12 cellular contexts compared by ENCODE assay signal in the genomic region with DNA sequence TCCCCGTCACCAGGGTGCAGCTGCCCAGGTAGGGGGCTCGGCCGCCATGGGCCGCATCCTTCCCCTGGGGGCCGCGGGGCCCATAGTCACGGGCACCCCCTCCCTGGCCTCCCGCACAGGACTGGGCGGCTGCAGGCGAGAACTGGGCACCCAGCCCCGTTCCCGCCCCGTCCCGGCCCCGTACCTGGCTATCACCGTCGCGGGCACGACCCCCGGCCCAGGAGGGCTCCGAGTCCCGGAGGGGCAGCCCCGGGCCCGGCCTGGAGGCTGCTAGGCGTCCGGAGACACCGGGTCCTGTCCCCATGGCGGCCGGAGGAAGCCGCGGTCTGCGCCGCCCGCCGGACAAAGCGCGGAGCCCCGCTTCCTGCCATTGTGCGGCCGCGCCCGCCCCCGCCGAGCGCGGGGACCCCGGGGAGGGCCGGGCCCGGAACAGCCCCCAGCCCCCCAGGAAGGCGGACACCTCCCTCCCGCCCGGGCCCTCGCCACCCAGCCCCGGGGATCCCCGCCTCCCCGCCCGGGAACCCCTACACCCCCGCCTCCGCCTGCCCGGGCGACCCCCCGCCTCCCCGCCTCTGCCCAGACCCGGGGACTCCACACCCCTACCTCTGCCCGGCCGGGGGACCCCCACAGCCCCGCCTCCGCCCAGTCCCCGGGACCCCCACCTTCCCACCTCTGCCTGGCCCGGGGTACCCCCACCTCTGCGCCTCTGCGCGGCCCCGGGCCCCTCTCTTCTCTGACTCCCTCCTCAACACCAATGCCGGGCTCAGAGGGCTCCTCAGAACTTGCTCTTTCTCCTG. TPM values are rescaled to one million over a fixed set of nuclear protein-coding genes. Genes with fewer than 3 reads are reported as not detected.
DNase-seq lines count a peak whose midpoint lies in the region; ATAC-seq and TF ChIP-seq lines count a peak whose summit lies in the region.
"Had no signal": no experiment of that assay in that cellular context is flagged by ENCODE, and none has a peak within 500 bp of the region (broad histone marks: within the 10 kb centered on the region; RNA-seq: fewer than 3 reads in every experiment).

No MANE protein-coding gene starts in this region.

- no peaks in the 10 kb centered on the region for H3K9me2 ChIP-seq in GM23338 (ENCODE audit: insufficient read depth)

- ATAC-seq in GM23338, result peak; percentile 4
- no peak for ATAC-seq in GM21528 (IDR thresholded peaks at IDR 0.05; ENCODE audit: low FRiP score, unreplicated experiment)

- H3K4me1 ChIP-seq in GM23338 (ENCODE audit: insufficient read depth), result no peaks in the 10 kb centered on the region; the same call in 1 of the 2 replicates
- H3K4me1 ChIP-seq in iPS-15b (ENCODE audit: control insufficient read depth, insufficient read depth, low read length), result peaks cover 3% of the 10 kb centered on the region

- H3K9me3 Mint-ChIP-seq in GM23338, result no peaks in the 10 kb centered on the region

- no peaks in the 10 kb centered on the region for H3K79me2 ChIP-seq in GM23338 (replicated peaks; ENCODE audit: insufficient read depth)

- DNase-seq in GM23338 (ENCODE audit: low spot score) (peak; percentile 52), brain microvascular endothelial cell (no peak), NCI-H2227 treated with DMSO at 0.1 percent for 48 hours (lab: John Stamatoyannopoulos, UW) (no peak), NCI-H82 (lab: John Stamatoyannopoulos, UW) (no peak), germinal center (ENCODE audit: low spot score) (no peak)
- DNase-seq: activated T-cell treated with anti-CD3 and anti-CD28 coated beads, Interleukin-2, amount 50 U/mL, for 1 hour; Kasumi-1; SHP77 treated with DMSO at 0.1 percent for 48 hours; stimulated activated CD4-positive, alpha-beta T cell treated with anti-CD3 and anti-CD28 coated beads, Interleukin-4, amount 100 ng/mL, for 1 hour had no signal

- H3K4me3 Mint-ChIP-seq in GM23338, result peak overlapping the region; percentile 71

- H3K27ac Mint-ChIP-seq in GM23338, result no peak overlapping the region

- TF ChIP-seq CTCF in GM23338 (conservative IDR thresholded peaks at IDR 0.05; ENCODE audit: low read depth in 2 of 2) (no peak), brain microvascular endothelial cell (IDR thresholded peaks at IDR 0.05; ENCODE audit: low read depth, low read length, missing control alignments) (no peak)

- 0 out of 2 replicates have a peak, but pooled peaks cover 3% of the 10 kb centered on the region for H3F3A ChIP-seq in GM23338 (replicated peaks; ENCODE audit: low read depth)

- no peaks in the 10 kb centered on the region for H3K9me3 ChIP-seq in iPS-15b (ENCODE audit: control insufficient read depth, insufficient read depth, low read length)

- H3K9ac ChIP-seq in iPS-15b (ENCODE audit: low read depth, low read length), result no peak overlapping the region

- peaks cover 22% of the 10 kb centered on the region for H3K27me3 Mint-ChIP-seq in GM23338 (ENCODE audit: insufficient read depth, low read depth, poor library complexity)

- H3K27me3 ChIP-seq in GM23338 (ENCODE audit: insufficient read depth) (peaks cover 6% of the 10 kb centered on the region; the same call in 1 of the 2 replicates), brain microvascular endothelial cell (replicated peaks) (no peaks in the 10 kb centered on the region), iPS-15b (ENCODE audit: control insufficient read depth, insufficient read depth, low read length) (peaks cover 5% of the 10 kb centered on the region)

- in situ Hi-C loops in brain microvascular endothelial cell (cut with HindIII; ENCODE audit: low pct_ligation_motif_present, low sequenced_read_pairs), result no loop called here

- H2AFZ ChIP-seq in GM23338, result peak overlapping the region; percentile 80

- peaks cover 22% of the 10 kb centered on the region for H3K4me1 Mint-ChIP-seq in GM23338

- H3K36me3 Mint-ChIP-seq in GM23338 (ENCODE audit: low read depth), result no peaks in the 10 kb centered on the region

- peak overlapping the region; percentile 78 for H3K4me3 ChIP-seq in GM23338
- H3K4me3 ChIP-seq in brain microvascular endothelial cell (ENCODE audit: low read depth, low read length), result peak overlapping the region; percentile 64
- peak overlapping the region; percentile 54 for H3K4me3 ChIP-seq in iPS-15b (ENCODE audit: low read depth, low read length)
- H3K4me3 ChIP-seq in skin epidermis, result peak overlapping the region; percentile 28 to 50 (median 44)

- H3K27ac ChIP-seq in GM23338 (ENCODE audit: low read depth) (no peak overlapping the region), brain microvascular endothelial cell (no peak overlapping the region), skin epidermis (peak overlapping the region; percentile 31 to 91 (median 77))

- H4K20me1 ChIP-seq in GM23338 (replicated peaks; ENCODE audit: insufficient read depth), result no peaks in the 10 kb centered on the region; the same call in 1 of the 2 replicates

- H3K36me3 ChIP-seq in GM23338 (ENCODE audit: insufficient read depth), result no peaks in the 10 kb centered on the region
- no peaks in the 10 kb centered on the region for H3K36me3 ChIP-seq in brain microvascular endothelial cell (replicated peaks)
- H3K36me3 ChIP-seq in iPS-15b (ENCODE audit: control insufficient read depth, insufficient read depth, low read length), result no peaks in the 10 kb centered on the region

- peak overlapping the region; percentile 92 for H3K4me2 ChIP-seq in GM23338

TF ChIP-seq in GM23338, 12 proteins besides CTCF, POLR2A, EP300 and RAD21 (continues in another document):
- no peak for TF ChIP-seq EZH2 (IDR thresholded peaks at IDR 0.05; ENCODE audit: low read depth, unreplicated experiment)
- no peak for TF ChIP-seq ETS1 (IDR thresholded peaks at IDR 0.05)
- no peak for TF ChIP-seq STAT1 (IDR thresholded peaks at IDR 0.05; ENCODE audit: unreplicated experiment)
- no peak for TF ChIP-seq JUNB (IDR thresholded peaks at IDR 0.05; ENCODE audit: unreplicated experiment)
- no peak for TF ChIP-seq EZH2phosphoT487 (IDR thresholded peaks at IDR 0.05; ENCODE audit: unreplicated experiment)
- TF ChIP-seq ZNF331 (CRISPR knock-in tag; IDR thresholded peaks at IDR 0.05; ENCODE audit: low read depth), result no peak
- TF ChIP-seq CREB1 (CRISPR knock-in tag; IDR thresholded peaks at IDR 0.05; ENCODE audit: low read depth), result no peak
- no peak for TF ChIP-seq ZNF114 (CRISPR knock-in tag; IDR thresholded peaks at IDR 0.05)
- TF ChIP-seq NANOG (IDR thresholded peaks at IDR 0.05; ENCODE audit: borderline replicate concordance), result no peak
- TF ChIP-seq, protein P1, sequence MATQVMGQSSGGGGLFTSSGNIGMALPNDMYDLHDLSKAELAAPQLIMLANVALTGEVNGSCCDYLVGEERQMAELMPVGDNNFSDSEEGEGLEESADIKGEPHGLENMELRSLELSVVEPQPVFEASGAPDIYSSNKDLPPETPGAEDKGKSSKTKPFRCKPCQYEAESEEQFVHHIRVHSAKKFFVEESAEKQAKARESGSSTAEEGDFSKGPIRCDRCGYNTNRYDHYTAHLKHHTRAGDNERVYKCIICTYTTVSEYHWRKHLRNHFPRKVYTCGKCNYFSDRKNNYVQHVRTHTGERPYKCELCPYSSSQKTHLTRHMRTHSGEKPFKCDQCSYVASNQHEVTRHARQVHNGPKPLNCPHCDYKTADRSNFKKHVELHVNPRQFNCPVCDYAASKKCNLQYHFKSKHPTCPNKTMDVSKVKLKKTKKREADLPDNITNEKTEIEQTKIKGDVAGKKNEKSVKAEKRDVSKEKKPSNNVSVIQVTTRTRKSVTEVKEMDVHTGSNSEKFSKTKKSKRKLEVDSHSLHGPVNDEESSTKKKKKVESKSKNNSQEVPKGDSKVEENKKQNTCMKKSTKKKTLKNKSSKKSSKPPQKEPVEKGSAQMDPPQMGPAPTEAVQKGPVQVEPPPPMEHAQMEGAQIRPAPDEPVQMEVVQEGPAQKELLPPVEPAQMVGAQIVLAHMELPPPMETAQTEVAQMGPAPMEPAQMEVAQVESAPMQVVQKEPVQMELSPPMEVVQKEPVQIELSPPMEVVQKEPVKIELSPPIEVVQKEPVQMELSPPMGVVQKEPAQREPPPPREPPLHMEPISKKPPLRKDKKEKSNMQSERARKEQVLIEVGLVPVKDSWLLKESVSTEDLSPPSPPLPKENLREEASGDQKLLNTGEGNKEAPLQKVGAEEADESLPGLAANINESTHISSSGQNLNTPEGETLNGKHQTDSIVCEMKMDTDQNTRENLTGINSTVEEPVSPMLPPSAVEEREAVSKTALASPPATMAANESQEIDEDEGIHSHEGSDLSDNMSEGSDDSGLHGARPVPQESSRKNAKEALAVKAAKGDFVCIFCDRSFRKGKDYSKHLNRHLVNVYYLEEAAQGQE (IDR thresholded peaks at IDR 0.05; ENCODE audit: unreplicated experiment), result no peak

RNA-seq across cellular contexts. Expression of gene PLEKHG5, which starts 6.1 kb away (rescaled TPM):
- total RNA-seq in GM23338 (2014; rRNA removed; shearing (Covaris generic)), result 25.8 and 26.4 TPM in 2 replicates
- 9.0 and 10.2 TPM in 2 replicates for polyA plus RNA-seq in GM23338 (2016; fragmentation: Nextera tagmentation; extraction: Ambion mirVana)

RNA-seq across cellular contexts. Expression of gene TNFRSF25, which starts 19.4 kb away (rescaled TPM):
- total RNA-seq in GM23338 (2014; rRNA removed; shearing (Covaris generic)), result 25.3 and 26.3 TPM in 2 replicates
- 13.6 and 15.2 TPM in 2 replicates for polyA plus RNA-seq in GM23338 (2016; fragmentation: Nextera tagmentation; extraction: Ambion mirVana)

Comparison
In these comparisons a context has a peak if more than half of its experiments do, and no peak if none do; other contexts are left out.
1. H3K27ac ChIP-seq: peak in skin epidermis (21 of 21); none in GM23338 (single experiment) and brain microvascular endothelial cell (single experiment).
2. Peak in every context shown above with its lines, with median percentiles within 50 percentile points of each other: H3K4me3 ChIP-seq.